In the genomic region with DNA sequence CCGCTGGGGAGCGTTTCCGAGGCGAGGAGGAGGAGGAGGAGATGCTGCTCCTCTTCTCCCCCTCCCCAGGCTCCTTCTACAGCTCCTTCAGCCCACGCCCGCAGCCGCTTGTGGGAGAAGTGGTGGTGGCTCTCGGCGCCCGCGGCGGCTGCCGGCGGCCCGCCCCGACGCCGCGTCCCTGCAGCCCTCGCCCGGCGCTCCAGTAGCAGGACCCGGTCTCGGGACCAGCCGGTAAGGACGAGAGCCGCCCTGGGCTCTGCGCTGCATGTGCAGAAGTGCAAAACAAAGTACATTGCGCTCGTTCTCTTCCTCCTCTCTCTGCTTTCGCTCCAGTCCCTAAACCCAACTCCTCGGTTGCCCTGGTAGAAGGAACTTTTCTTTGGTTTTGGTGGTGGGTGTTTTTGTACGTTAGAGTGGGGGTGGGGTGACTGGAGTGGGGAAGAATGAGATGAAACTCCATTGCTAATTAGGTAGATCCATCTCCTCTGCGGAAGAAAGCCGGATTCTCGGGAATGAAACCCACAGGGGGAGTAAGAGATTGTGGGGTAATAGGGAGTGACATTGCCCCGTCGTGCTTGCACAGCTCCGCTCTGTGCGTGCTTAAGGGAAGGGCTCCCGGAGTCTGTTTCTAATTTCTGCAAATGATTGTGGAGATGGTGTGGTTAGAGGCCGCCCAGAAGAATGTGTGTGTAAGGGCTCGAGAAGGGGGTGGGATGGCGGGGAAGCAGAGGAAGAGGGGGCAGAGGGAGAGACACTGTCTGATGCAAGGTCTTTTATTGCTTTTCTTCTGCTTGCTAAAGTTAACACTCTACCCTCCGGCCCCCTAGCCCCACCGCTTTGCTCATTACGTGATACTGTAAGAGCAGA, we compare ENCODE assay signal across 8 cellular contexts. TPM values are rescaled to one million over a fixed set of nuclear protein-coding genes. Genes with fewer than 3 reads are reported as not detected.
DNase-seq lines count a peak whose midpoint lies in the region; ATAC-seq and TF ChIP-seq lines count a peak whose summit lies in the region.

No MANE protein-coding gene starts in this region.

- DNase-seq in Right ventricle myocardium inferior (ENCODE audit: missing footprints) (peak; percentile 75), cardiac septum (ENCODE audit: low spot score) (no peak), NCI-H226 (peak; percentile 22), fibroblast of villous mesenchyme (ENCODE audit: low read depth) (peak; percentile 90), 8988T (no peak)
- DNase-seq in activated T-cell treated with anti-CD3 and anti-CD28 coated beads, Interleukin-2, amount 50 U/mL, for 72 hours = peak; percentile 33 to 35
- no peak for DNase-seq in natural killer cell treated with Interleukin-12 subunit alpha and Interleukin-12 subunit beta and Interleukin-15 and Interleukin-18, amount 100 ng/mL, for 72 hours (ENCODE audit: low spot score)

- no peaks in the 10 kb centered on the region for H3K9me3 Mint-ChIP-seq in activated T-cell treated with anti-CD3 and anti-CD28 coated beads, Interleukin-2, amount 50 U/mL, for 72 hours
- H3K9me3 Mint-ChIP-seq in natural killer cell treated with Interleukin-12 subunit alpha and Interleukin-12 subunit beta and Interleukin-15 and Interleukin-18, amount 100 ng/mL, for 72 hours = no peaks in the 10 kb centered on the region

- TF ChIP-seq CTCF in fibroblast of villous mesenchyme (IDR thresholded peaks at IDR 0.05; ENCODE audit: insufficient read depth, low read depth, low read length) = peak; percentile 26

- peaks cover 0 to 1% of the 10 kb centered on the region in 2 donors for H3K36me3 Mint-ChIP-seq in activated T-cell treated with anti-CD3 and anti-CD28 coated beads, Interleukin-2, amount 50 U/mL, for 72 hours (ENCODE audit: insufficient read depth in 2 of 2)
- H3K36me3 Mint-ChIP-seq in natural killer cell treated with Interleukin-12 subunit alpha and Interleukin-12 subunit beta and Interleukin-15 and Interleukin-18, amount 100 ng/mL, for 72 hours = no peaks in the 10 kb centered on the region

- peak overlapping the region; percentile 78 to 88 for H3K4me3 Mint-ChIP-seq in activated T-cell treated with anti-CD3 and anti-CD28 coated beads, Interleukin-2, amount 50 U/mL, for 72 hours
- peak overlapping the region; percentile 70 for H3K4me3 Mint-ChIP-seq in natural killer cell treated with Interleukin-12 subunit alpha and Interleukin-12 subunit beta and Interleukin-15 and Interleukin-18, amount 100 ng/mL, for 72 hours

- peaks cover 10% of the 10 kb centered on the region for H3K4me1 Mint-ChIP-seq in activated T-cell treated with anti-CD3 and anti-CD28 coated beads, Interleukin-2, amount 50 U/mL, for 72 hours (ENCODE audit: low read depth)
- peaks cover 8 to 13% of the 10 kb centered on the region in 2 donors for H3K4me1 Mint-ChIP-seq in natural killer cell treated with Interleukin-12 subunit alpha and Interleukin-12 subunit beta and Interleukin-15 and Interleukin-18, amount 100 ng/mL, for 72 hours (ENCODE audit: low read depth in 2 of 2)

- peak; percentile 56 for ATAC-seq in Right ventricle myocardium inferior
- ATAC-seq in HG02623 (IDR thresholded peaks at IDR 0.05; ENCODE audit: unreplicated experiment) = peak; percentile 18
- peak; percentile 54 to 61 for ATAC-seq in activated T-cell treated with anti-CD3 and anti-CD28 coated beads, Interleukin-2, amount 50 U/mL, for 72 hours (replicated peaks in 1 of 2)
- ATAC-seq in natural killer cell treated with Interleukin-12 subunit alpha and Interleukin-12 subunit beta and Interleukin-15 and Interleukin-18, amount 100 ng/mL, for 72 hours = peak; percentile 47 to 57

- intact Hi-C loops in Right ventricle myocardium inferior (cut with DNase I) = no loop called here
- intact Hi-C loops in cardiac septum (cut with DNase I) = loop anchor here (5.0 kb wide), 2 partner anchors 52 to 298 kb away; a partner anchor contains a TSS

- peak overlapping the region; percentile 5 for H3K27ac Mint-ChIP-seq in activated T-cell treated with anti-CD3 and anti-CD28 coated beads, Interleukin-2, amount 50 U/mL, for 72 hours
- H3K27ac Mint-ChIP-seq in natural killer cell treated with Interleukin-12 subunit alpha and Interleukin-12 subunit beta and Interleukin-15 and Interleukin-18, amount 100 ng/mL, for 72 hours = no peak overlapping the region

- peaks cover 52% of the 10 kb centered on the region for H3K27me3 Mint-ChIP-seq in activated T-cell treated with anti-CD3 and anti-CD28 coated beads, Interleukin-2, amount 50 U/mL, for 72 hours (ENCODE audit: low read depth)
- H3K27me3 Mint-ChIP-seq in natural killer cell treated with Interleukin-12 subunit alpha and Interleukin-12 subunit beta and Interleukin-15 and Interleukin-18, amount 100 ng/mL, for 72 hours = peaks cover 28 to 30% of the 10 kb centered on the region in 2 donors

- peak overlapping the region; percentile 73 for H3K4me3 ChIP-seq in fibroblast of villous mesenchyme (ENCODE audit: low read depth, low read length)

RNA-seq across cellular contexts. Expression of a gene that starts 0.7 kb away (rescaled TPM):
- total RNA-seq in Right ventricle myocardium inferior (4.5 TPM), cardiac septum (3.4 TPM), fibroblast of villous mesenchyme (68.3 and 73.0 TPM in 2 replicates)
- 1 to 10 TPM; 2.4 to 7.8 TPM for total RNA-seq in activated T-cell treated with anti-CD3 and anti-CD28 coated beads, Interleukin-2, amount 50 U/mL, for 72 hours
- total RNA-seq in natural killer cell treated with Interleukin-12 subunit alpha and Interleukin-12 subunit beta and Interleukin-15 and Interleukin-18, amount 100 ng/mL, for 72 hours = 1 to 10 TPM; 1.5 to 2.1 TPM

Comparison
In these comparisons a context has a peak if more than half of its experiments do, and no peak if none do; other contexts are left out.
1. DNase-seq: peak in Right ventricle myocardium inferior (single experiment), NCI-H226 (single experiment), activated T-cell treated with anti-CD3 and anti-CD28 coated beads, Interleukin-2, amount 50 U/mL, for 72 hours (2 of 2) and fibroblast of villous mesenchyme (single experiment); none in cardiac septum (single experiment), natural killer cell treated with Interleukin-12 subunit alpha and Interleukin-12 subunit beta and Interleukin-15 and Interleukin-18, amount 100 ng/mL, for 72 hours (single experiment) and 8988T (single experiment).
2. Peak in every context shown above with its lines, with median percentiles within 50 percentile points of each other: ATAC-seq.